ENCODE assay signal across 15 cellular contexts in the genomic region with DNA sequence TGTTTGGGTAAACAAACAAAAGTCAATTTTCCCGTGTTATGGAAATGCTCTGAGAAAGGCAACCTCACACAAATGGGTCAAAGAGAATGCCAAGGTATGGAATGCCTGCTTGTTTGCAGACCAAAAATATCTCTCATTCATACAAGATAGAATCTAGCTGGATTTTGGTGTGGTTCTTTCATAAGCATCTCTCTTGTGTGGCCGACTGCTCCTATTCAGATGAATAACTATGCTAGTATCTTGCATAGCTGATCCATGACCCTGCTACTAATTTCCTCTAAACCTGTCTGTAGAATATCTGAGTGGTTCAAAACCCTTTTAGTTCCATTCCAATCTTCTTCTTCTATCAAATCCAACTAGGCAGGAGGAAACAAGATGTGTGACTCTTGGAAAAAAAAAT. TPM values are rescaled to one million over a fixed set of nuclear protein-coding genes. Genes with fewer than 3 reads are reported as not detected.
DNase-seq lines count a peak whose midpoint lies in the region; ATAC-seq and TF ChIP-seq lines count a peak whose summit lies in the region.
"Had no signal": no experiment of that assay in that cellular context is flagged by ENCODE, and none has a peak within 500 bp of the region (broad histone marks: within the 10 kb centered on the region; RNA-seq: fewer than 3 reads in every experiment).

No MANE protein-coding gene starts in this region.

- DNase-seq in heart right ventricle (no peak), Right ventricle myocardium inferior (ENCODE audit: missing footprints) (no peak), choroid plexus epithelial cell (ENCODE audit: low read depth) (peak; percentile 59), uterus (no peak), glomerular visceral epithelial cell (ENCODE audit: extremely low spot score) (no peak), KG1 (lab: John Stamatoyannopoulos, UW) (no peak)
- DNase-seq: activated CD4-positive, alpha-beta T cell treated with anti-CD3 and anti-CD28 coated beads, Interleukin-2, amount 50 U/mL, for 1 hour; anterior cingulate cortex; Caco-2; GDM1; naive thymus-derived CD4-positive, alpha-beta T cell; NCI-H2081; NCI-H748 treated with DMSO at 0.1 percent for 48 hours had no signal

- H3K9ac ChIP-seq in muscle layer of colon (ENCODE audit: low read length) = peak overlapping the region; percentile 23

- TF ChIP-seq CTCF in heart right ventricle (IDR thresholded peaks at IDR 0.05) (no peak), choroid plexus epithelial cell (conservative IDR thresholded peaks at IDR 0.05; ENCODE audit: low read depth, low read length) (no peak), uterus (IDR thresholded peaks at IDR 0.05) (no peak)

- intact Hi-C loops in heart right ventricle (cut with DNase I) = no loop called here
- intact Hi-C loops in Right ventricle myocardium inferior (cut with DNase I) = loop anchor here (10.0 kb wide), 1 partner anchor 185 kb away; no protein-coding TSS in a partner anchor
- intact Hi-C loops in uterus (cut with DNase I; ENCODE audit: low total_unique reads) = no loop called here

- WGBS in heart right ventricle, 2 donors = 47 to 62% methylated on average over 2 of the region's 2 CpGs

- no peak for ATAC-seq in heart right ventricle
- no peak for ATAC-seq in Right ventricle myocardium inferior
- no peak for ATAC-seq in GM21723 (IDR thresholded peaks at IDR 0.05; ENCODE audit: unreplicated experiment)
- ATAC-seq: naive thymus-derived CD4-positive, alpha-beta T cell had no signal

- H3K9me3 ChIP-seq in heart right ventricle (peaks cover 0 to 4% (median 0%) of the 10 kb centered on the region in 11 donors), muscle layer of colon (ENCODE audit: low read length) (no peaks in the 10 kb centered on the region), uterus (no peaks in the 10 kb centered on the region)

- H3K36me3 ChIP-seq in heart right ventricle (no peaks in the 10 kb centered on the region), muscle layer of colon (ENCODE audit: insufficient read depth, low read length) (no peaks in the 10 kb centered on the region), uterus (no peaks in the 10 kb centered on the region)

- H3K27ac ChIP-seq in heart right ventricle = peak overlapping the region; percentile 42 to 89 (median 83)
- peak overlapping the region; percentile 96 for H3K27ac ChIP-seq in muscle layer of colon (ENCODE audit: low read depth, low read length)
- peak overlapping the region; percentile 38 to 76 for H3K27ac ChIP-seq in uterus

- no peak overlapping the region for H3K4me3 ChIP-seq in heart right ventricle
- no peak overlapping the region for H3K4me3 ChIP-seq in choroid plexus epithelial cell (ENCODE audit: low read depth, low read length)
- no peak overlapping the region for H3K4me3 ChIP-seq in muscle layer of colon (ENCODE audit: low read depth in 1 of 2, low read length in 2 of 2)
- no peak overlapping the region for H3K4me3 ChIP-seq in uterus

- H3K4me1 ChIP-seq in heart right ventricle (peaks cover 8 to 52% (median 38%) of the 10 kb centered on the region in 9 donors), muscle layer of colon (ENCODE audit: insufficient read depth, low read length) (peaks cover 48% of the 10 kb centered on the region), uterus (no peaks in the 10 kb centered on the region)

- H3K27me3 ChIP-seq in heart right ventricle (no peaks in the 10 kb centered on the region), muscle layer of colon (ENCODE audit: control insufficient read depth in 1 of 2, insufficient read depth in 2 of 2, low read length in 2 of 2) (no peaks in the 10 kb centered on the region), uterus (no peaks in the 10 kb centered on the region)

- no peak for TF ChIP-seq POLR2A in uterus (IDR thresholded peaks at IDR 0.05)

RNA-seq across cellular contexts. Expression of a gene that starts 28.2 kb away (rescaled TPM):
- total RNA-seq in heart right ventricle = 1,000 to 10,000 TPM in 8 of 10 donors, 100 to 1,000 TPM in 2; 975 to 3,169 (median 1,932) TPM
- 100 to 1,000 TPM; 175 to 259 TPM for polyA plus RNA-seq in heart right ventricle
- total RNA-seq in Right ventricle myocardium inferior = 828 TPM
- 100 to 1,000 TPM in 1 of 4 donors, 10 to 100 TPM in 3; 21.5 to 118 (median 29.5) TPM for total RNA-seq in uterus
- polyA plus RNA-seq: naive thymus-derived CD4-positive, alpha-beta T cell had no signal
